Comparison of ENCODE assay signal across 1 cellular context in genomic region chr12:130775953-130776856, GRCh38.
TF ChIP-seq lines count a peak whose summit lies in the region.

No MANE protein-coding gene starts in this region.

TF ChIP-seq in HepG2, 621 proteins besides CTCF, POLR2A, EP300 and RAD21 (continued from another document and continues in another):
- TF ChIP-seq ZBTB26 (CRISPR knock-in tag; IDR thresholded peaks at IDR 0.05; ENCODE audit: borderline replicate concordance): no peak
- TF ChIP-seq ZNF770 (CRISPR knock-in tag; IDR thresholded peaks at IDR 0.05): no peak
- TF ChIP-seq NKX3-1 (CRISPR knock-in tag; IDR thresholded peaks at IDR 0.05): peak; percentile 59; the same call in 1 of the 2 replicates
- peak; percentile 61 for TF ChIP-seq TAF1 (CRISPR knock-in tag; IDR thresholded peaks at IDR 0.05)
- TF ChIP-seq DNMT1 (CRISPR knock-in tag; IDR thresholded peaks at IDR 0.05): no peak
- no peak for TF ChIP-seq CCDC6 (CRISPR knock-in tag; IDR thresholded peaks at IDR 0.05)
- peak; percentile 49; the same call in 1 of the 2 replicates for TF ChIP-seq ZNF609 (CRISPR knock-in tag; IDR thresholded peaks at IDR 0.05; ENCODE audit: borderline replicate concordance)
- TF ChIP-seq ZNF136 (CRISPR knock-in tag; IDR thresholded peaks at IDR 0.05; ENCODE audit: low read depth): 0 out of 2 replicates have a peak, but pooled peaks have one; percentile 28
- peak; percentile 66; the same call in 1 of the 2 replicates for TF ChIP-seq ZNF264 (CRISPR knock-in tag; IDR thresholded peaks at IDR 0.05)
- TF ChIP-seq MIER3 (CRISPR knock-in tag; IDR thresholded peaks at IDR 0.05; ENCODE audit: borderline replicate concordance): peak; percentile 58; the same call in 1 of the 2 replicates
- TF ChIP-seq ZNF616 (CRISPR knock-in tag; IDR thresholded peaks at IDR 0.05; ENCODE audit: low read depth): no peak
- TF ChIP-seq MTA1 (CRISPR knock-in tag; IDR thresholded peaks at IDR 0.05; ENCODE audit: borderline replicate concordance): no peak
- TF ChIP-seq NFIC (IDR thresholded peaks at IDR 0.05; ENCODE audit: low read length): 0 out of 2 replicates have a peak, but pooled peaks have one; percentile 39
- peak; percentile 24; the same call in 1 of the 2 replicates for TF ChIP-seq ZNF670 (CRISPR knock-in tag; IDR thresholded peaks at IDR 0.05; ENCODE audit: borderline replicate concordance)
- TF ChIP-seq KLF16 (CRISPR knock-in tag; IDR thresholded peaks at IDR 0.05): peak in 1 of 2 experiments; percentile 69; a peak in 2 of 4 replicates
- TF ChIP-seq KDM5B (CRISPR knock-in tag; IDR thresholded peaks at IDR 0.05; ENCODE audit: borderline replicate concordance): no peak; the same call in 1 of the 2 replicates
- no peak; the same call in 1 of the 2 replicates for TF ChIP-seq YEATS2 (CRISPR knock-in tag; IDR thresholded peaks at IDR 0.05; ENCODE audit: borderline replicate concordance)
- peak; percentile 61 for TF ChIP-seq GABPB1 (CRISPR knock-in tag; IDR thresholded peaks at IDR 0.05)
- no peak for TF ChIP-seq ZFP41 (CRISPR knock-in tag; IDR thresholded peaks at IDR 0.05; ENCODE audit: borderline replicate concordance)
- TF ChIP-seq DNMT3B (CRISPR knock-in tag; conservative IDR thresholded peaks at IDR 0.05): no peak
- peak; percentile 59; the same call in 1 of the 2 replicates for TF ChIP-seq ZNF788 (CRISPR knock-in tag; IDR thresholded peaks at IDR 0.05; ENCODE audit: borderline replicate concordance)
- TF ChIP-seq CBX5 (CRISPR knock-in tag; IDR thresholded peaks at IDR 0.05; ENCODE audit: borderline replicate concordance): peak; percentile 29; the same call in 1 of the 2 replicates
- no peak for TF ChIP-seq U2AF1 (optimal IDR thresholded peaks at IDR 0.05; ENCODE audit: low read depth, low read length)
- TF ChIP-seq POGZ (CRISPR knock-in tag; IDR thresholded peaks at IDR 0.05): peak; percentile 31; the same call in 1 of the 2 replicates
- no peak for TF ChIP-seq ZBTB39 (CRISPR knock-in tag; IDR thresholded peaks at IDR 0.05)
- peak; percentile 82 for TF ChIP-seq RBFOX2 (IDR thresholded peaks at IDR 0.05; ENCODE audit: low read depth, low read length)
- no peak for TF ChIP-seq CREB1 (IDR thresholded peaks at IDR 0.05)
- peak; percentile 41 for TF ChIP-seq CREB1 (CRISPR knock-in tag; IDR thresholded peaks at IDR 0.05)
- peak; percentile 52; the same call in 1 of the 2 replicates for TF ChIP-seq ZFX (CRISPR knock-in tag; IDR thresholded peaks at IDR 0.05; ENCODE audit: low read depth)
- no peak for TF ChIP-seq TFDP1 (CRISPR knock-in tag; IDR thresholded peaks at IDR 0.05; ENCODE audit: borderline replicate concordance)
- no peak for TF ChIP-seq RNF219 (CRISPR knock-in tag; IDR thresholded peaks at IDR 0.05)
- TF ChIP-seq ZGPAT (CRISPR knock-in tag; IDR thresholded peaks at IDR 0.05): peak; percentile 78
- TF ChIP-seq HNRNPLL (IDR thresholded peaks at IDR 0.05; ENCODE audit: low read depth, low read length, poor library complexity, severe bottlenecking): peak; percentile 38
- no peak for TF ChIP-seq ZMAT5 (CRISPR knock-in tag; IDR thresholded peaks at IDR 0.05; ENCODE audit: borderline replicate concordance, low read depth)
- no peak for TF ChIP-seq SRY (CRISPR knock-in tag; IDR thresholded peaks at IDR 0.05)
- no peak for TF ChIP-seq ZKSCAN5 (CRISPR knock-in tag; IDR thresholded peaks at IDR 0.05)
- no peak for TF ChIP-seq ZBTB37 (CRISPR knock-in tag; IDR thresholded peaks at IDR 0.05)
- TF ChIP-seq DMAP1 (CRISPR knock-in tag; IDR thresholded peaks at IDR 0.05): peak; percentile 72
- no peak for TF ChIP-seq FOXK2 (IDR thresholded peaks at IDR 0.05)
- TF ChIP-seq ZNF761 (CRISPR knock-in tag; conservative IDR thresholded peaks at IDR 0.05): peak; percentile 78
- TF ChIP-seq NBN (conservative IDR thresholded peaks at IDR 0.05): no peak
- no peak for TF ChIP-seq PCBP2 (optimal IDR thresholded peaks at IDR 0.05; ENCODE audit: low read depth, low read length, poor library complexity, severe bottlenecking)
- TF ChIP-seq HNF1B (CRISPR knock-in tag; IDR thresholded peaks at IDR 0.05): no peak
- no peak for TF ChIP-seq ZNF546 (CRISPR knock-in tag; conservative IDR thresholded peaks at IDR 0.05)
- TF ChIP-seq ZFP1 (CRISPR knock-in tag; IDR thresholded peaks at IDR 0.05): 0 out of 2 replicates have a peak, but pooled peaks have one; percentile 20
